In the genomic region with DNA sequence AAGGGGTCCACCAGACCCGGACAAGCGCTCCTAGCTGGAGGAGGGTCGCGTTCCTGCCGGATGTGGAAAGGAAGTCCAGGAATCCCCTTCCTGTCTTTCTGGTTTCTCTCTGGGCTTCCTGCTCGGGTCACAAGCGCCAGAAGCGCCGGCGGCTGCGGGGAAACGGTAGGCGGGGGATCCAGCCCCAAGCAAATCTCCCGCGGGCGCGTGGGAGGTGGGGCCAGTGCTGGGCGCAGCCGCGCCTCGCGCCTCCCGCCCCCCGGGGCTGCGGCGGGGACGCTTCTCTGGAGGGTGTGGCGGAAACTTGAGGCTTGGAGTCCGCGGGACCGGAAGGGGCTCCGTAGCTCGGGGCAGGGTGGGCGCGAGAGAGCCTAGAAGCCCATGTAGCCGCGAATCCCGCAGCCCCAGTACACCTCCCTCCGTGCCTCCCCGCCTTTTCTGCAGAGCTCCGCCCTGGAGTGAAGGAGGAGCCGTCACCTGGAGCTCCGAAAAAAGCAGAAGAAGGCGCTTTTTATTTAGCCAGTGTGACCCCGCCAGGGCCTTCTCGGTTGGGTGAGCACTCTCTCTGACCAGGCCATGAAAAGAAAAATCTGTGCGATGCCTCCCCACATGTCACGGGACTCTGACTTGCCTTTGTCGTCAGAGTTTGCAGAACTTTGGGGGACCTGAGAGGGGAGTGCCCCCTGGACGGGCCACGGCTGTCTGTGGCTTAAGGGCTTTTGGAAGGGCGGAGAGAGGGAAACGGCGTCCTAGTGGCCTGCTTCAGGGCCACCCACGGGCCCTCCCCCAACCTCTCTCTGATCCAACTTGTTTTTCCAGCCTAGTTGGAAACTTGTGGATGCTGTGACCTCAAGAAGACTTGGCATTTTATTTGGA, we compare ENCODE assay signal across 1 cellular context.
A peak's percentile ranks its signal among the peaks of the same experiment; 100 is the strongest.
TF ChIP-seq lines count a peak whose summit lies in the region.

No MANE protein-coding gene starts in this region.

TF ChIP-seq in GM12878, 131 proteins besides CTCF, POLR2A, EP300 and RAD21 (continued from another document and continues in another):
- TF ChIP-seq, protein P1, sequence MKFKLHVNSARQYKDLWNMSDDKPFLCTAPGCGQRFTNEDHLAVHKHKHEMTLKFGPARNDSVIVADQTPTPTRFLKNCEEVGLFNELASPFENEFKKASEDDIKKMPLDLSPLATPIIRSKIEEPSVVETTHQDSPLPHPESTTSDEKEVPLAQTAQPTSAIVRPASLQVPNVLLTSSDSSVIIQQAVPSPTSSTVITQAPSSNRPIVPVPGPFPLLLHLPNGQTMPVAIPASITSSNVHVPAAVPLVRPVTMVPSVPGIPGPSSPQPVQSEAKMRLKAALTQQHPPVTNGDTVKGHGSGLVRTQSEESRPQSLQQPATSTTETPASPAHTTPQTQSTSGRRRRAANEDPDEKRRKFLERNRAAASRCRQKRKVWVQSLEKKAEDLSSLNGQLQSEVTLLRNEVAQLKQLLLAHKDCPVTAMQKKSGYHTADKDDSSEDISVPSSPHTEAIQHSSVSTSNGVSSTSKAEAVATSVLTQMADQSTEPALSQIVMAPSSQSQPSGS (IDR thresholded peaks at IDR 0.05; ENCODE audit: low read length), result peak; percentile 56; the same call in 1 of the 2 replicates
- TF ChIP-seq ATF7 (IDR thresholded peaks at IDR 0.05; ENCODE audit: low read depth) (0 out of 2 replicates have a peak, but pooled peaks have one; percentile 37), ZNF24 (IDR thresholded peaks at IDR 0.05) (no peak), NFIC (IDR thresholded peaks at IDR 0.05; ENCODE audit: low read depth, low read length) (peak; percentile 49; the same call in 1 of the 2 replicates), SMAD1 (IDR thresholded peaks at IDR 0.05; ENCODE audit: low read depth, partially characterized antibody) (no peak), EGR1 (IDR thresholded peaks at IDR 0.05; ENCODE audit: borderline replicate concordance in 1 of 2, low read depth in 2 of 2, low read length in 2 of 2) (peak in 1 of 2 experiments; percentile 82; a peak in 2 of 3 replicates), NR2C1 (IDR thresholded peaks at IDR 0.05) (no peak), YY1 (IDR thresholded peaks at IDR 0.05; ENCODE audit: low read depth, low read length) (no peak; the same call in 1 of the 2 replicates), ZNF274 (IDR thresholded peaks at IDR 0.05; ENCODE audit: insufficient read depth, insufficient read length) (no peak), CHD4 (IDR thresholded peaks at IDR 0.05) (no peak), CREB1 (IDR thresholded peaks at IDR 0.05; ENCODE audit: low read depth) (peak; percentile 78), SUZ12 (IDR thresholded peaks at IDR 0.05; ENCODE audit: unreplicated experiment) (no peak), FOS (IDR thresholded peaks at IDR 0.05; ENCODE audit: borderline replicate concordance, extremely low read depth, insufficient read length) (no peak), BCL11A (IDR thresholded peaks at IDR 0.05; ENCODE audit: low read depth, low read length) (no peak), ESRRA (IDR thresholded peaks at IDR 0.05; ENCODE audit: low read length) (no peak), ZSCAN29 (IDR thresholded peaks at IDR 0.05) (no peak), TCF7 (IDR thresholded peaks at IDR 0.05; ENCODE audit: borderline replicate concordance) (no peak), HDAC2 (IDR thresholded peaks at IDR 0.05) (no peak), CBFB (IDR thresholded peaks at IDR 0.05; ENCODE audit: low read depth) (no peak; the same call in 1 of the 2 replicates), EZH2 (IDR thresholded peaks at IDR 0.05; ENCODE audit: borderline replicate concordance, control insufficient read depth, low read depth, low read length) (no peak), MXI1 (IDR thresholded peaks at IDR 0.05; ENCODE audit: low read depth, low read length) (peak; percentile 41; the same call in 1 of the 2 replicates), NR2C2 (IDR thresholded peaks at IDR 0.05; ENCODE audit: borderline replicate concordance, control insufficient read depth, insufficient read length, low read depth) (no peak), HDGF (IDR thresholded peaks at IDR 0.05) (no peak), SPI1 (IDR thresholded peaks at IDR 0.05; ENCODE audit: borderline replicate concordance, insufficient read depth, low read depth, low read length) (peak; percentile 48; the same call in 1 of the 2 replicates), IRF4 (IDR thresholded peaks at IDR 0.05; ENCODE audit: low read depth, low read length) (no peak), HCFC1 (IDR thresholded peaks at IDR 0.05; ENCODE audit: low read length) (no peak), CBX5 (IDR thresholded peaks at IDR 0.05; ENCODE audit: low read depth) (peak; percentile 18; the same call in 1 of the 2 replicates)
- TF ChIP-seq, protein P2, sequence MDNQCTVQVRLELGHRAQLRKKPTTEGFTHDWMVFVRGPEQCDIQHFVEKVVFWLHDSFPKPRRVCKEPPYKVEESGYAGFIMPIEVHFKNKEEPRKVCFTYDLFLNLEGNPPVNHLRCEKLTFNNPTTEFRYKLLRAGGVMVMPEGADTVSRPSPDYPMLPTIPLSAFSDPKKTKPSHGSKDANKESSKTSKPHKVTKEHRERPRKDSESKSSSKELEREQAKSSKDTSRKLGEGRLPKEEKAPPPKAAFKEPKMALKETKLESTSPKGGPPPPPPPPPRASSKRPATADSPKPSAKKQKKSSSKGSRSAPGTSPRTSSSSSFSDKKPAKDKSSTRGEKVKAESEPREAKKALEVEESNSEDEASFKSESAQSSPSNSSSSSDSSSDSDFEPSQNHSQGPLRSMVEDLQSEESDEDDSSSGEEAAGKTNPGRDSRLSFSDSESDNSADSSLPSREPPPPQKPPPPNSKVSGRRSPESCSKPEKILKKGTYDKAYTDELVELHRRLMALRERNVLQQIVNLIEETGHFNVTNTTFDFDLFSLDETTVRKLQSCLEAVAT (IDR thresholded peaks at IDR 0.05), result 0 out of 2 replicates have a peak, but pooled peaks have one; percentile 40
- TF ChIP-seq, protein P3, sequence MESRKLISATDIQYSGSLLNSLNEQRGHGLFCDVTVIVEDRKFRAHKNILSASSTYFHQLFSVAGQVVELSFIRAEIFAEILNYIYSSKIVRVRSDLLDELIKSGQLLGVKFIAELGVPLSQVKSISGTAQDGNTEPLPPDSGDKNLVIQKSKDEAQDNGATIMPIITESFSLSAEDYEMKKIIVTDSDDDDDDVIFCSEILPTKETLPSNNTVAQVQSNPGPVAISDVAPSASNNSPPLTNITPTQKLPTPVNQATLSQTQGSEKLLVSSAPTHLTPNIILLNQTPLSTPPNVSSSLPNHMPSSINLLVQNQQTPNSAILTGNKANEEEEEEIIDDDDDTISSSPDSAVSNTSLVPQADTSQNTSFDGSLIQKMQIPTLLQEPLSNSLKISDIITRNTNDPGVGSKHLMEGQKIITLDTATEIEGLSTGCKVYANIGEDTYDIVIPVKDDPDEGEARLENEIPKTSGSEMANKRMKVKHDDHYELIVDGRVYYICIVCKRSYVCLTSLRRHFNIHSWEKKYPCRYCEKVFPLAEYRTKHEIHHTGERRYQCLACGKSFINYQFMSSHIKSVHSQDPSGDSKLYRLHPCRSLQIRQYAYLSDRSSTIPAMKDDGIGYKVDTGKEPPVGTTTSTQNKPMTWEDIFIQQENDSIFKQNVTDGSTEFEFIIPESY (IDR thresholded peaks at IDR 0.05), result no peak
- TF ChIP-seq, protein P4, sequence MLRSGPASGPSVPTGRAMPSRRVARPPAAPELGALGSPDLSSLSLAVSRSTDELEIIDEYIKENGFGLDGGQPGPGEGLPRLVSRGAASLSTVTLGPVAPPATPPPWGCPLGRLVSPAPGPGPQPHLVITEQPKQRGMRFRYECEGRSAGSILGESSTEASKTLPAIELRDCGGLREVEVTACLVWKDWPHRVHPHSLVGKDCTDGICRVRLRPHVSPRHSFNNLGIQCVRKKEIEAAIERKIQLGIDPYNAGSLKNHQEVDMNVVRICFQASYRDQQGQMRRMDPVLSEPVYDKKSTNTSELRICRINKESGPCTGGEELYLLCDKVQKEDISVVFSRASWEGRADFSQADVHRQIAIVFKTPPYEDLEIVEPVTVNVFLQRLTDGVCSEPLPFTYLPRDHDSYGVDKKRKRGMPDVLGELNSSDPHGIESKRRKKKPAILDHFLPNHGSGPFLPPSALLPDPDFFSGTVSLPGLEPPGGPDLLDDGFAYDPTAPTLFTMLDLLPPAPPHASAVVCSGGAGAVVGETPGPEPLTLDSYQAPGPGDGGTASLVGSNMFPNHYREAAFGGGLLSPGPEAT (IDR thresholded peaks at IDR 0.05; ENCODE audit: low read depth), result peak; percentile 23; the same call in 1 of the 2 replicates
- TF ChIP-seq, protein P5, sequence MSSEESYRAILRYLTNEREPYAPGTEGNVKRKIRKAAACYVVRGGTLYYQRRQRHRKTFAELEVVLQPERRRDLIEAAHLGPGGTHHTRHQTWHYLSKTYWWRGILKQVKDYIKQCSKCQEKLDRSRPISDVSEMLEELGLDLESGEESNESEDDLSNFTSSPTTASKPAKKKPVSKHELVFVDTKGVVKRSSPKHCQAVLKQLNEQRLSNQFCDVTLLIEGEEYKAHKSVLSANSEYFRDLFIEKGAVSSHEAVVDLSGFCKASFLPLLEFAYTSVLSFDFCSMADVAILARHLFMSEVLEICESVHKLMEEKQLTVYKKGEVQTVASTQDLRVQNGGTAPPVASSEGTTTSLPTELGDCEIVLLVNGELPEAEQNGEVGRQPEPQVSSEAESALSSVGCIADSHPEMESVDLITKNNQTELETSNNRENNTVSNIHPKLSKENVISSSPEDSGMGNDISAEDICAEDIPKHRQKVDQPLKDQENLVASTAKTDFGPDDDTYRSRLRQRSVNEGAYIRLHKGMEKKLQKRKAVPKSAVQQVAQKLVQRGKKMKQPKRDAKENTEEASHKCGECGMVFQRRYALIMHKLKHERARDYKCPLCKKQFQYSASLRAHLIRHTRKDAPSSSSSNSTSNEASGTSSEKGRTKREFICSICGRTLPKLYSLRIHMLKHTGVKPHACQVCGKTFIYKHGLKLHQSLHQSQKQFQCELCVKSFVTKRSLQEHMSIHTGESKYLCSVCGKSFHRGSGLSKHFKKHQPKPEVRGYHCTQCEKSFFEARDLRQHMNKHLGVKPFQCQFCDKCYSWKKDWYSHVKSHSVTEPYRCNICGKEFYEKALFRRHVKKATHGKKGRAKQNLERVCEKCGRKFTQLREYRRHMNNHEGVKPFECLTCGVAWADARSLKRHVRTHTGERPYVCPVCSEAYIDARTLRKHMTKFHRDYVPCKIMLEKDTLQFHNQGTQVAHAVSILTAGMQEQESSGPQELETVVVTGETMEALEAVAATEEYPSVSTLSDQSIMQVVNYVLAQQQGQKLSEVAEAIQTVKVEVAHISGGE (CRISPR knock-in tag; IDR thresholded peaks at IDR 0.05), result no peak
- TF ChIP-seq, protein P6, sequence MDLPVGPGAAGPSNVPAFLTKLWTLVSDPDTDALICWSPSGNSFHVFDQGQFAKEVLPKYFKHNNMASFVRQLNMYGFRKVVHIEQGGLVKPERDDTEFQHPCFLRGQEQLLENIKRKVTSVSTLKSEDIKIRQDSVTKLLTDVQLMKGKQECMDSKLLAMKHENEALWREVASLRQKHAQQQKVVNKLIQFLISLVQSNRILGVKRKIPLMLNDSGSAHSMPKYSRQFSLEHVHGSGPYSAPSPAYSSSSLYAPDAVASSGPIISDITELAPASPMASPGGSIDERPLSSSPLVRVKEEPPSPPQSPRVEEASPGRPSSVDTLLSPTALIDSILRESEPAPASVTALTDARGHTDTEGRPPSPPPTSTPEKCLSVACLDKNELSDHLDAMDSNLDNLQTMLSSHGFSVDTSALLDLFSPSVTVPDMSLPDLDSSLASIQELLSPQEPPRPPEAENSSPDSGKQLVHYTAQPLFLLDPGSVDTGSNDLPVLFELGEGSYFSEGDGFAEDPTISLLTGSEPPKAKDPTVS (IDR thresholded peaks at IDR 0.05; ENCODE audit: low read depth, low read length), result no peak
- TF ChIP-seq, protein P7, sequence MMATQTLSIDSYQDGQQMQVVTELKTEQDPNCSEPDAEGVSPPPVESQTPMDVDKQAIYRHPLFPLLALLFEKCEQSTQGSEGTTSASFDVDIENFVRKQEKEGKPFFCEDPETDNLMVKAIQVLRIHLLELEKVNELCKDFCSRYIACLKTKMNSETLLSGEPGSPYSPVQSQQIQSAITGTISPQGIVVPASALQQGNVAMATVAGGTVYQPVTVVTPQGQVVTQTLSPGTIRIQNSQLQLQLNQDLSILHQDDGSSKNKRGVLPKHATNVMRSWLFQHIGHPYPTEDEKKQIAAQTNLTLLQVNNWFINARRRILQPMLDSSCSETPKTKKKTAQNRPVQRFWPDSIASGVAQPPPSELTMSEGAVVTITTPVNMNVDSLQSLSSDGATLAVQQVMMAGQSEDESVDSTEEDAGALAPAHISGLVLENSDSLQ (IDR thresholded peaks at IDR 0.05), result peak; percentile 39
- TF ChIP-seq, protein P8, sequence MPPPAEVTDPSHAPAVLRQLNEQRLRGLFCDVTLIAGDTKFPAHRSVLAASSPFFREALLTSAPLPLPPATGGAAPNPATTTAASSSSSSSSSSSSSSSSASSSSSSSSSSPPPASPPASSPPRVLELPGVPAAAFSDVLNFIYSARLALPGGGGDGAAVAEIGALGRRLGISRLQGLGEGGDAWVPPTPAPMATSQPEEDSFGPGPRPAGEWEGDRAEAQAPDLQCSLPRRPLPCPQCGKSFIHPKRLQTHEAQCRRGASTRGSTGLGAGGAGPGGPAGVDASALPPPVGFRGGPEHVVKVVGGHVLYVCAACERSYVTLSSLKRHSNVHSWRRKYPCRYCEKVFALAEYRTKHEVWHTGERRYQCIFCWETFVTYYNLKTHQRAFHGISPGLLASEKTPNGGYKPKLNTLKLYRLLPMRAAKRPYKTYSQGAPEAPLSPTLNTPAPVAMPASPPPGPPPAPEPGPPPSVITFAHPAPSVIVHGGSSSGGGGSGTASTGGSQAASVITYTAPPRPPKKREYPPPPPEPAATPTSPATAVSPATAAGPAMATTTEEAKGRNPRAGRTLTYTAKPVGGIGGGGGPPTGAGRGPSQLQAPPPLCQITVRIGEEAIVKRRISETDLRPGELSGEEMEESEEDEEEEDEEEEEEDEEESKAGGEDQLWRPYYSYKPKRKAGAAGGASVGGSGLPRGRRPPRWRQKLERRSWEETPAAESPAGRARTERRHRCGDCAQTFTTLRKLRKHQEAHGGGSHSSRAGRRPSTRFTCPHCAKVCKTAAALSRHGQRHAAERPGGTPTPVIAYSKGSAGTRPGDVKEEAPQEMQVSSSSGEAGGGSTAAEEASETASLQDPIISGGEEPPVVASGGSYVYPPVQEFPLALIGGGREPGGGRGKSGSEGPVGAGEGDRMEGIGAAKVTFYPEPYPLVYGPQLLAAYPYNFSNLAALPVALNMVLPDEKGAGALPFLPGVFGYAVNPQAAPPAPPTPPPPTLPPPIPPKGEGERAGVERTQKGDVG (CRISPR knock-in tag; IDR thresholded peaks at IDR 0.05), result no peak
- TF ChIP-seq, protein P9, sequence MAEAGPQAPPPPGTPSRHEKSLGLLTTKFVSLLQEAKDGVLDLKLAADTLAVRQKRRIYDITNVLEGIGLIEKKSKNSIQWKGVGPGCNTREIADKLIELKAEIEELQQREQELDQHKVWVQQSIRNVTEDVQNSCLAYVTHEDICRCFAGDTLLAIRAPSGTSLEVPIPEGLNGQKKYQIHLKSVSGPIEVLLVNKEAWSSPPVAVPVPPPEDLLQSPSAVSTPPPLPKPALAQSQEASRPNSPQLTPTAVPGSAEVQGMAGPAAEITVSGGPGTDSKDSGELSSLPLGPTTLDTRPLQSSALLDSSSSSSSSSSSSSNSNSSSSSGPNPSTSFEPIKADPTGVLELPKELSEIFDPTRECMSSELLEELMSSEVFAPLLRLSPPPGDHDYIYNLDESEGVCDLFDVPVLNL (IDR thresholded peaks at IDR 0.05; ENCODE audit: low read depth, low read length), result peak; percentile 85
- TF ChIP-seq, protein P10, sequence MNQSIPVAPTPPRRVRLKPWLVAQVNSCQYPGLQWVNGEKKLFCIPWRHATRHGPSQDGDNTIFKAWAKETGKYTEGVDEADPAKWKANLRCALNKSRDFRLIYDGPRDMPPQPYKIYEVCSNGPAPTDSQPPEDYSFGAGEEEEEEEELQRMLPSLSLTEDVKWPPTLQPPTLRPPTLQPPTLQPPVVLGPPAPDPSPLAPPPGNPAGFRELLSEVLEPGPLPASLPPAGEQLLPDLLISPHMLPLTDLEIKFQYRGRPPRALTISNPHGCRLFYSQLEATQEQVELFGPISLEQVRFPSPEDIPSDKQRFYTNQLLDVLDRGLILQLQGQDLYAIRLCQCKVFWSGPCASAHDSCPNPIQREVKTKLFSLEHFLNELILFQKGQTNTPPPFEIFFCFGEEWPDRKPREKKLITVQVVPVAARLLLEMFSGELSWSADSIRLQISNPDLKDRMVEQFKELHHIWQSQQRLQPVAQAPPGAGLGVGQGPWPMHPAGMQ (IDR thresholded peaks at IDR 0.05; ENCODE audit: borderline replicate concordance), result no peak
